ENCODE assay signal across 8 cellular contexts in genomic region chr2:238060542-238061309, GRCh38.
A peak's percentile ranks its signal among the peaks of the same experiment; 100 is the strongest.
DNase-seq lines count a peak whose midpoint lies in the region; ATAC-seq lines count a peak whose summit lies in the region.

SCLY (plus strand) TSS chr2:238061001; CDS start chr2:238061055, 54 bp downstream.

- no peaks in the 10 kb centered on the region for H3K27me3 ChIP-seq in layer of hippocampus (ENCODE audit: control insufficient read depth, insufficient read depth, low read length)

- H3K27ac ChIP-seq in cingulate gyrus (ENCODE audit: low read depth, low read length) (peak within 1 kb of the TSS; percentile 85), layer of hippocampus (ENCODE audit: low read depth, low read length) (peak within 1 kb of the TSS; percentile 90)

- ATAC-seq in HG03442 (IDR thresholded peaks at IDR 0.05; ENCODE audit: unreplicated experiment): peak; percentile 89

- DNase-seq in Ammon's horn (ENCODE audit: low spot score): peak; percentile 99
- peak; percentile 99 for DNase-seq in GM19238 (ENCODE audit: insufficient read length, low spot score)
- peak; percentile 56 for DNase-seq in NCI-H524 treated with DMSO at 0.1 percent for 48 hours (lab: John Stamatoyannopoulos, UW)
- peak; percentile 95 to 96 for DNase-seq in activated CD4-positive, alpha-beta T cell treated with anti-CD3 and anti-CD28 coated beads for 4 hours
- peak; percentile 94 to 95 for DNase-seq in stimulated activated CD4-positive, alpha-beta T cell treated with anti-CD3 and anti-CD28 coated beads, Interleukin-1b, Interleukin-23, amount 100 ng/mL, for 4 hours (ENCODE audit: low read depth in 2 of 2)

Comparison
In these comparisons a context has a peak if more than half of its experiments do, and no peak if none do; other contexts are left out.
1. Peak in every context shown above with its lines: DNase-seq, ATAC-seq and H3K27ac ChIP-seq.